13 cellular contexts compared by ENCODE assay signal in the genomic region with DNA sequence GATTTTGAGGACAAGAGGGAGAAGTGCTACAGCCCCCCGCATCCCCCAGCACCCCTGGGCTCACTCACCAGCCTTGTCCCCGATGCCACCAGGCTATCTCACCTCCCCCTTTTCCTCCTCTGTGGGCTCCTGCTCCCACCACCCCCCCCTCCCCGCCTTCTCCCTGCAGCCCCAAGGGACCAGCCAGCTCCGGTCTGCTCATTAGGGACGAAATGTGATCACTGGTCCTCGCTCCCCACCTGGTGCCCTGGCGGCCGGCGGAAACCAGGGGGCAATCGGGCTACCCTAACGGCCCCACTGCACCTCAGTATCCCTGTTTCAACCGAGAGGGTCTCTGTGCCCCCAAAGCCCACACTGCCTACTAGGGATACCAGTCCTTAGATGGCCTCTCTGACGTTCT.
DNase-seq lines count a peak whose midpoint lies in the region; ATAC-seq and TF ChIP-seq lines count a peak whose summit lies in the region.
"Had no signal": no experiment of that assay in that cellular context is flagged by ENCODE, and none has a peak within 500 bp of the region (broad histone marks: within the 10 kb centered on the region; RNA-seq: fewer than 3 reads in every experiment).

No MANE protein-coding gene starts in this region.

- POLR2A ChIA-PET in HEK293 (lab: Yijun Ruan, JAX) = interaction anchor here (0.6 kb wide), 1 partner anchor 100 kb away, joined by 9 read pairs; no protein-coding TSS in a partner anchor

- H3K4me3 ChIP-seq in ACC112 (ENCODE audit: low read depth, low read length) = peak overlapping the region; percentile 33; the same call in 1 of the 2 replicates
- H3K4me3 ChIP-seq in HEK293 (ENCODE audit: low read depth, low read length) = no peak overlapping the region
- H3K4me3 ChIP-seq in iPS-18a (ENCODE audit: low read length) = peak overlapping the region; percentile 72
- H3K4me3 ChIP-seq: Peyer's patch, smooth muscle cell had no signal

- no peak overlapping the region for H3K27ac ChIP-seq in ACC112 (ENCODE audit: low read depth, low read length)
- H3K27ac ChIP-seq in HEK293 (ENCODE audit: extremely low read depth, low read depth, low read length) = no peak overlapping the region
- no peak overlapping the region for H3K27ac ChIP-seq in iPS-18a (ENCODE audit: low read length)
- H3K27ac ChIP-seq: KMS-11 had no signal

- no peak overlapping the region for H2AFZ ChIP-seq in ACC112 (ENCODE audit: low read length, unreplicated experiment)

- H3K27me3 ChIP-seq in ACC112 (ENCODE audit: insufficient read depth, low read length) = peaks cover 21% of the 10 kb centered on the region
- peaks cover 72% of the 10 kb centered on the region for H3K27me3 ChIP-seq in iPS-18a (ENCODE audit: control insufficient read depth, insufficient read depth, low read length)

- CTCF ChIA-PET in HEK293 (lab: Yijun Ruan, JAX) = interaction anchor here (0.7 to 1.6 kb wide), 2 partner anchors 41 to 170 kb away, joined by 3 to 4 read pairs; partner anchors contain the start of gene SIX5

- TF ChIP-seq CTCF in HEK293 (tag by site-specific recombination; IDR thresholded peaks at IDR 0.05) = no peak

- H3K79me2 ChIP-seq in ACC112 (ENCODE audit: control insufficient read depth, insufficient read depth, low read length, unreplicated experiment) = no peaks in the 10 kb centered on the region

- H3K36me3 ChIP-seq in ACC112 (ENCODE audit: insufficient read depth, low read length) (no peaks in the 10 kb centered on the region), HEK293 (ENCODE audit: control insufficient read depth in 2 of 2, insufficient read depth in 1 of 2, low read length in 2 of 2) (no peaks in the 10 kb centered on the region), iPS-18a (ENCODE audit: control insufficient read depth, low read depth, low read length) (no peaks in the 10 kb centered on the region)
- H3K36me3 ChIP-seq: Peyer's patch had no signal

- DNase-seq in SHP77 treated with DMSO at 0.1 percent for 48 hours (lab: John Stamatoyannopoulos, UW) (no peak), HPDE6-E6E7 (ENCODE audit: extremely low spot score) (no peak)
- DNase-seq: activated CD4-positive, alpha-beta memory T cell treated with anti-CD3 and anti-CD28 coated beads for 36 hours; activated naive CD4-positive, alpha-beta T cell treated with Interleukin-2 at 50 U/mL for 16 hours; natural killer cell; Peyer's patch; T-helper 9 cell had no signal

- H3K9me3 ChIP-seq in HEK293 (ENCODE audit: control insufficient read depth, insufficient read depth, low read depth, low read length) = no peaks in the 10 kb centered on the region
- H3K9me3 ChIP-seq in iPS-18a (ENCODE audit: control insufficient read depth, low read depth, low read length) = no peaks in the 10 kb centered on the region
- H3K9me3 ChIP-seq: Peyer's patch had no signal

- no peak for ATAC-seq in GM18498 (IDR thresholded peaks at IDR 0.05; ENCODE audit: unreplicated experiment)

- H3K9ac ChIP-seq in iPS-18a (ENCODE audit: low read length) = no peak overlapping the region
- H3K9ac ChIP-seq: KMS-11 had no signal

- H3K4me1 ChIP-seq in ACC112 (ENCODE audit: control insufficient read depth, insufficient read depth, low read length, unreplicated experiment) (peaks cover 20% of the 10 kb centered on the region), HEK293 (ENCODE audit: control insufficient read depth, insufficient read depth, low read length) (no peaks in the 10 kb centered on the region), iPS-18a (ENCODE audit: control insufficient read depth, low read depth, low read length) (peaks cover 25% of the 10 kb centered on the region)

TF ChIP-seq in HEK293, 187 proteins besides CTCF, POLR2A, EP300 and RAD21:
- TF ChIP-seq ZNF184 (tag by site-specific recombination; IDR thresholded peaks at IDR 0.05) (no peak), ZNF398 (tag by site-specific recombination; IDR thresholded peaks at IDR 0.05) (peak; percentile 46; the same call in 1 of the 2 replicates), ZNF391 (tag by site-specific recombination; IDR thresholded peaks at IDR 0.05; ENCODE audit: borderline replicate concordance, low read depth) (no peak), ZBTB21 (tag by site-specific recombination; IDR thresholded peaks at IDR 0.05) (no peak), ZBTB48 (tag by site-specific recombination; IDR thresholded peaks at IDR 0.05) (peak; percentile 54; the same call in 1 of the 2 replicates), ZNF561 (tag by site-specific recombination; IDR thresholded peaks at IDR 0.05; ENCODE audit: borderline replicate concordance) (no peak), ZBTB49 (tag by site-specific recombination; IDR thresholded peaks at IDR 0.05; ENCODE audit: low read depth) (no peak), WT1 (tag by site-specific recombination; IDR thresholded peaks at IDR 0.05) (no peak), ZNF214 (tag by site-specific recombination; IDR thresholded peaks at IDR 0.05; ENCODE audit: borderline replicate concordance) (no peak), ZNF624 (tag by site-specific recombination; IDR thresholded peaks at IDR 0.05) (no peak), ZFP69B (tag by site-specific recombination; IDR thresholded peaks at IDR 0.05) (no peak), ZNF529 (tag by site-specific recombination; IDR thresholded peaks at IDR 0.05; ENCODE audit: insufficient replicate concordance) (no peak)
